Comparison of ENCODE assay signal across 1 cellular context in genomic region chr5:10090074-10090473, GRCh38.
TF ChIP-seq lines count a peak whose summit lies in the region.

No MANE protein-coding gene starts in this region.

TF ChIP-seq in WTC11, 78 proteins besides CTCF, POLR2A, EP300 and RAD21 (continued from another document):
- no peak for TF ChIP-seq AFF4 (CRISPR knock-in tag; IDR thresholded peaks at IDR 0.05; ENCODE audit: borderline replicate concordance)
- no peak for TF ChIP-seq ATF1 (CRISPR knock-in tag; IDR thresholded peaks at IDR 0.05)
- TF ChIP-seq PRDM15 (CRISPR knock-in tag; IDR thresholded peaks at IDR 0.05), result no peak
- no peak for TF ChIP-seq MLX (CRISPR knock-in tag; IDR thresholded peaks at IDR 0.05)
- TF ChIP-seq ZNF263 (CRISPR knock-in tag; IDR thresholded peaks at IDR 0.05; ENCODE audit: low read depth), result no peak
- no peak for TF ChIP-seq TCF7 (CRISPR knock-in tag; IDR thresholded peaks at IDR 0.05; ENCODE audit: low read depth)
